In the genomic region with DNA sequence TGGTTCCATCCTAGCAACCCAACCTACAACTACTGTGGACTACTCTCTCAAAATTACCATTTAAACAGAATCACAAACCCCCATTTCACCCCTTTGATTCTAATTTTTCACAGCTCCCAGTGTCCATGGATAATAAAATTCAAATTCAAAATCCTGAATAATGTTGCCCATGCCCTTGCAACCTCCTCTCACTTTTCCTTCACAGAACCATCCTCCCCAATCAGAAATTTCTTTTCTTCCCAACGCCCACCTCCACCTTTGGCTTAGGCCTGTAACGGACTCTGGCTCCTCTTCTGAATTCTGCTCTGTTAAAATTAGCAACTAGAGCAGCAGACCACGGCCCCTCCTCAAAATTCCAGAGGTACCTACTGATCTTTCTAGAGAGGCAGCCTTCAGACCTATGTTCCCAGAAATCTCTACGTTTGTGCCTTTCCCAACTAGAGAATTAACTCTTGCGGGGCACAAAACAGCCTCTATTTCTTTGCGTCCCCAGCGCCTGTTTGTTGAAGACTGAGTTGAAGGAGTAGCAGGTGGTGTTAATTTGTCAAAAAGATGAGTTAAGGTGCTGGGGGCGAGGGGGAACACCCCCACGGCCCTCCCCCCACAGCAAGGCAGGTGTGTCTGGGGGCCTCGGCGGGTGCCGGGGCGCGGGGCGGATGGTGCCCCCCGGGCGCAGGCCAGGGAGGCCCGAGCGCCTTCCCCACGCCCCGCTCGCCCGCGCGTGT, we compare ENCODE assay signal across 8 cellular contexts. TPM values are rescaled to one million over a fixed set of nuclear protein-coding genes. Genes with fewer than 3 reads are reported as not detected.
DNase-seq lines count a peak whose midpoint lies in the region; ATAC-seq and TF ChIP-seq lines count a peak whose summit lies in the region.

No MANE protein-coding gene starts in this region.

- H3K79me2 ChIP-seq in OCI-LY1 (ENCODE audit: insufficient read depth, low read length): no peaks in the 10 kb centered on the region
- H3K79me2 ChIP-seq in trophoblast cell (ENCODE audit: control insufficient read depth, insufficient read depth, low read length, poor library complexity): peaks cover 10% of the 10 kb centered on the region

- peak overlapping the region; percentile 29 for H4K12ac ChIP-seq in trophoblast cell (ENCODE audit: low read depth, low read length)

- H3K36me3 ChIP-seq in OCI-LY1 (ENCODE audit: insufficient read depth, low read length) (no peaks in the 10 kb centered on the region), trophoblast cell (ENCODE audit: control insufficient read depth in 1 of 2, insufficient read depth in 2 of 2, low read length in 2 of 2) (no peaks in the 10 kb centered on the region)

- H2BK120ac ChIP-seq in trophoblast cell (ENCODE audit: insufficient read depth, low read length, poor library complexity): peak overlapping the region; percentile 45

- H3K4me3 ChIP-seq in OCI-LY1 (ENCODE audit: low read depth, low read length, poor library complexity, severe bottlenecking) (peak overlapping the region; percentile 54), trophoblast cell (ENCODE audit: low read depth, low read length) (peak overlapping the region; percentile 87)

- no peak for ATAC-seq in HG03354 (IDR thresholded peaks at IDR 0.05; ENCODE audit: poor library complexity, severe bottlenecking, unreplicated experiment)
- no peak for ATAC-seq in GM21423 (IDR thresholded peaks at IDR 0.05; ENCODE audit: unreplicated experiment)

- no peaks in the 10 kb centered on the region for H4K20me1 ChIP-seq in OCI-LY1 (ENCODE audit: insufficient read depth, low read length)

- no peak overlapping the region for H2AK5ac ChIP-seq in trophoblast cell (ENCODE audit: low read length)

- peak overlapping the region; percentile 77 for H4K8ac ChIP-seq in trophoblast cell (ENCODE audit: low read depth, low read length)

- WGBS in trophoblast cell (ENCODE audit: extremely low coverage, insufficient coverage, insufficient read length): no CpG with 5 or more reads among the region's 25 CpGs

- no peaks in the 10 kb centered on the region for H3F3A ChIP-seq in OCI-LY1 (ENCODE audit: insufficient read depth, low read length)

- H3K4me1 ChIP-seq in OCI-LY1 (ENCODE audit: insufficient read depth, low read length, severe bottlenecking) (peaks cover 6% of the 10 kb centered on the region), trophoblast cell (ENCODE audit: control insufficient read depth in 1 of 2, insufficient read depth in 2 of 2, low read length in 2 of 2) (peaks cover 0 to 4% of the 10 kb centered on the region in 2 experiments)

- H3K4ac ChIP-seq in trophoblast cell (ENCODE audit: low read depth, low read length): no peak overlapping the region

- no peaks in the 10 kb centered on the region for H3K9me3 ChIP-seq in OCI-LY1 (ENCODE audit: low read length)
- H3K9me3 ChIP-seq in trophoblast cell (ENCODE audit: insufficient read depth, low read depth, low read length): no peaks in the 10 kb centered on the region

- no peak overlapping the region for H3K23ac ChIP-seq in trophoblast cell (ENCODE audit: low read length)

- H3K14ac ChIP-seq in trophoblast cell (ENCODE audit: low read length): peak overlapping the region; percentile 8

- peaks cover 13% of the 10 kb centered on the region for H3K79me1 ChIP-seq in trophoblast cell (ENCODE audit: low read length)

- no peaks in the 10 kb centered on the region for H3K9me2 ChIP-seq in OCI-LY1 (ENCODE audit: low read depth, low read length)

- H2AFZ ChIP-seq in OCI-LY1 (ENCODE audit: low read length) (no peak overlapping the region), trophoblast cell (ENCODE audit: insufficient read depth, low read length, poor library complexity) (peak overlapping the region; percentile 32)

- H3K18ac ChIP-seq in trophoblast cell (ENCODE audit: low read length): peak overlapping the region; percentile 76

- H3K4me2 ChIP-seq in OCI-LY1 (ENCODE audit: low read length): peak overlapping the region; percentile 60
- peak overlapping the region; percentile 88 for H3K4me2 ChIP-seq in trophoblast cell (ENCODE audit: low read length)

- no peaks in the 10 kb centered on the region for H3K27me3 ChIP-seq in OCI-LY1 (ENCODE audit: insufficient read depth, low read length)
- no peaks in the 10 kb centered on the region for H3K27me3 ChIP-seq in trophoblast cell (ENCODE audit: insufficient read depth, low read length)

- peak overlapping the region; percentile 81 for H4K91ac ChIP-seq in trophoblast cell (ENCODE audit: low read depth, low read length)

- H2BK5ac ChIP-seq in trophoblast cell (ENCODE audit: low read depth, low read length, poor library complexity): no peak overlapping the region

- H3K9ac ChIP-seq in OCI-LY1 (ENCODE audit: low read length) (peak overlapping the region; percentile 19; the same call in 1 of the 2 replicates), trophoblast cell (ENCODE audit: low read length) (no peak overlapping the region)

- H3K27ac ChIP-seq in OCI-LY1 (ENCODE audit: low read depth, low read length, poor library complexity, severe bottlenecking): no peak overlapping the region
- peak overlapping the region; percentile 70 for H3K27ac ChIP-seq in epithelial cell of prostate
- no peak overlapping the region for H3K27ac ChIP-seq in trophoblast cell (ENCODE audit: low read depth, low read length)

- DNase-seq in NCI-H146 (lab: John Stamatoyannopoulos, UW) (peak; percentile 31), NCI-H146 treated with DMSO at 0.1 percent for 48 hours (lab: John Stamatoyannopoulos, UW; ENCODE audit: unreplicated experiment) (no peak), epithelial cell of prostate (ENCODE audit: low read depth, low spot score) (no peak), trophoblast cell (no peak), NCI-H2081 treated with DMSO at 0.1 percent for 48 hours (lab: John Stamatoyannopoulos, UW) (no peak)

- no peak overlapping the region for H2BK12ac ChIP-seq in trophoblast cell (ENCODE audit: low read length)

- TF ChIP-seq CTCF in OCI-LY1 (IDR thresholded peaks at IDR 0.05; ENCODE audit: low read length): 0 out of 2 replicates have a peak, but pooled peaks have one; percentile 12

RNA-seq across cellular contexts. Expression of gene MAP3K20, which starts 0.4 kb away (rescaled TPM):
- 19.0 and 19.3 TPM in 2 replicates for polyA plus RNA-seq in trophoblast cell (2013)
